8 cellular contexts compared by ENCODE assay signal in genomic region chr19:3224346-3225325, GRCh38. TPM values are rescaled to one million over a fixed set of nuclear protein-coding genes. Genes with fewer than 3 reads are reported as not detected.
DNase-seq lines count a peak whose midpoint lies in the region; ATAC-seq and TF ChIP-seq lines count a peak whose summit lies in the region.

Gene CELF5 (plus strand): TSS chr19:3224661. CDS start chr19:3224740, 79 bp downstream.

- H2BK5ac ChIP-seq in mesendoderm (ENCODE audit: low read length), result no peak within 1 kb of the TSS

- H3K9me3 Mint-ChIP-seq in activated CD4-positive, alpha-beta T cell treated with anti-CD3 and anti-CD28 coated beads for 36 hours (ENCODE audit: low read depth), result no peaks in the 10 kb centered on the region

- no peaks in the 10 kb centered on the region for H3K4me1 Mint-ChIP-seq in activated CD4-positive, alpha-beta T cell treated with anti-CD3 and anti-CD28 coated beads for 36 hours

- H3K27ac Mint-ChIP-seq in activated CD4-positive, alpha-beta T cell treated with anti-CD3 and anti-CD28 coated beads for 36 hours, result no peak within 1 kb of the TSS

- H3K4me1 ChIP-seq in Loucy (ENCODE audit: insufficient read depth, low read length, poor library complexity, severe bottlenecking) (no peaks in the 10 kb centered on the region), colonic mucosa (no peaks in the 10 kb centered on the region), mesendoderm (ENCODE audit: control insufficient read depth, low read depth, low read length) (no peaks in the 10 kb centered on the region)

- H3K79me2 ChIP-seq in Loucy (ENCODE audit: insufficient read depth, low read length), result no peaks in the 10 kb centered on the region
- H3K79me2 ChIP-seq in mesendoderm (ENCODE audit: control insufficient read depth, insufficient read depth, low read length), result no peaks in the 10 kb centered on the region

- H4K5ac ChIP-seq in mesendoderm (ENCODE audit: low read length), result no peak within 1 kb of the TSS

- peak within 1 kb of the TSS; percentile 48 for H3K4me2 ChIP-seq in Loucy (ENCODE audit: low read depth, low read length, poor library complexity, severe bottlenecking)
- H3K4me2 ChIP-seq in mesendoderm (ENCODE audit: low read length), result peak within 1 kb of the TSS; percentile 3

- no peak within 1 kb of the TSS for H4K8ac ChIP-seq in mesendoderm (ENCODE audit: low read depth, low read length)

- H3K9me2 ChIP-seq in Loucy (replicated peaks; ENCODE audit: low read depth, low read length), result no peaks in the 10 kb centered on the region

- H3K36me3 Mint-ChIP-seq in activated CD4-positive, alpha-beta T cell treated with anti-CD3 and anti-CD28 coated beads for 36 hours (ENCODE audit: low read depth), result no peaks in the 10 kb centered on the region

- WGBS in mesendoderm (ENCODE audit: extremely low coverage, insufficient coverage, low lambda C conversion rate), result no CpG with 5 or more reads among the region's 99 CpGs

- H3K27ac ChIP-seq in colonic mucosa (no peak within 1 kb of the TSS), mesendoderm (ENCODE audit: low read depth, low read length) (no peak within 1 kb of the TSS)

- H2BK15ac ChIP-seq in mesendoderm (replicated peaks; ENCODE audit: low read depth), result no peak within 1 kb of the TSS

- peaks cover 25% of the 10 kb centered on the region for H3K27me3 Mint-ChIP-seq in activated CD4-positive, alpha-beta T cell treated with anti-CD3 and anti-CD28 coated beads for 36 hours

- H3K4me3 Mint-ChIP-seq in activated CD4-positive, alpha-beta T cell treated with anti-CD3 and anti-CD28 coated beads for 36 hours, result no peak within 1 kb of the TSS

- peak; percentile 97 for DNase-seq in D341Med (ENCODE audit: low spot score)
- peak; percentile 77 for DNase-seq in activated CD4-positive, alpha-beta T cell treated with anti-CD3 and anti-CD28 coated beads for 36 hours
- peak; percentile 40 for DNase-seq in colonic mucosa
- peak; percentile 44 for DNase-seq in mesendoderm
- peak; percentile 14 to 35 for DNase-seq in stimulated activated CD8-positive, alpha-beta memory T cell treated with anti-CD3 and anti-CD28 coated beads, Interleukin-7, amount 100 ng/mL, for 1 hour (ENCODE audit: low read depth in 2 of 2)
- DNase-seq in SW 1271 (lab: John Stamatoyannopoulos, UW), result no peak

- peak within 1 kb of the TSS; percentile 44 for H3K56ac ChIP-seq in mesendoderm (ENCODE audit: low read length)

- no peak within 1 kb of the TSS for H3K23ac ChIP-seq in mesendoderm (ENCODE audit: low read length)

- no peak within 1 kb of the TSS for H2BK120ac ChIP-seq in mesendoderm (ENCODE audit: low read depth, low read length)

- H3K4me3 ChIP-seq in Loucy (ENCODE audit: low read length, poor library complexity, severe bottlenecking) (peak within 1 kb of the TSS; percentile 63), colonic mucosa (no peak within 1 kb of the TSS), mesendoderm (ENCODE audit: low read length) (no peak within 1 kb of the TSS)

- H3K9me3 ChIP-seq in Loucy (ENCODE audit: insufficient read depth, low read depth, low read length), result no peaks in the 10 kb centered on the region
- no peaks in the 10 kb centered on the region for H3K9me3 ChIP-seq in colonic mucosa

- H3K18ac ChIP-seq in mesendoderm (ENCODE audit: low read length), result no peak within 1 kb of the TSS

- H2AK5ac ChIP-seq in mesendoderm (ENCODE audit: low read length), result no peak within 1 kb of the TSS

- POLR2A ChIA-PET in activated CD4-positive, alpha-beta T cell treated with anti-CD3 and anti-CD28 coated beads for 36 hours (lab: Charles Lee), result no interaction called here

- no peaks in the 10 kb centered on the region for H4K20me1 ChIP-seq in Loucy (ENCODE audit: insufficient read depth, low read length, poor library complexity, severe bottlenecking)

- no peaks in the 10 kb centered on the region for H3K36me3 ChIP-seq in Loucy (ENCODE audit: insufficient read depth, low read length)
- no peaks in the 10 kb centered on the region for H3K36me3 ChIP-seq in colonic mucosa
- H3K36me3 ChIP-seq in mesendoderm (ENCODE audit: control insufficient read depth, insufficient read depth, low read length), result no peaks in the 10 kb centered on the region

- H3K79me1 ChIP-seq in mesendoderm (ENCODE audit: low read length), result no peaks in the 10 kb centered on the region

- no peak within 1 kb of the TSS for H3K4ac ChIP-seq in mesendoderm (ENCODE audit: low read depth, low read length)

- no peaks in the 10 kb centered on the region for H3F3A ChIP-seq in Loucy (ENCODE audit: low read depth)

- no peak within 1 kb of the TSS; the same call in 1 of the 2 replicates for H2AFZ ChIP-seq in Loucy (ENCODE audit: low read length)

- ATAC-seq in activated CD4-positive, alpha-beta T cell treated with anti-CD3 and anti-CD28 coated beads for 36 hours, result peak; percentile 77
- no peak for ATAC-seq in HG03108 (IDR thresholded peaks at IDR 0.05; ENCODE audit: unreplicated experiment)

- intact Hi-C loops in activated CD4-positive, alpha-beta T cell treated with anti-CD3 and anti-CD28 coated beads for 36 hours (cut with DNase I, micrococcal nuclease), result loop anchor here in 1 of 2 experiments (1.0 to 5.0 kb wide), 3 partner anchors 26 to 83 kb away; no protein-coding TSS in a partner anchor
- intact Hi-C loops in colonic mucosa (cut with DNase I), result no loop called here

- H3K27me3 ChIP-seq in Loucy (ENCODE audit: insufficient read depth, low read length, poor library complexity, severe bottlenecking) (no peaks in the 10 kb centered on the region), colonic mucosa (peaks cover 21% of the 10 kb centered on the region), mesendoderm (ENCODE audit: insufficient read depth, low read length, poor library complexity) (peaks cover 2% of the 10 kb centered on the region)

- CTCF ChIA-PET in activated CD4-positive, alpha-beta T cell treated with anti-CD3 and anti-CD28 coated beads for 36 hours (lab: Charles Lee), result interaction anchor here (0.6 to 1.2 kb wide), 3 partner anchors 55 to 121 kb away, joined by 3 read pairs; no protein-coding TSS in a partner anchor

- TF ChIP-seq CTCF in Loucy (conservative IDR thresholded peaks at IDR 0.05; ENCODE audit: low read length) (peak; percentile 43), colonic mucosa (IDR thresholded peaks at IDR 0.05) (peak; percentile 25)

- H3K9ac ChIP-seq in Loucy (ENCODE audit: low read depth, low read length, poor library complexity, severe bottlenecking), result no peak within 1 kb of the TSS
- H3K9ac ChIP-seq in colonic mucosa (ENCODE audit: low read depth in 2 of 2, low read length in 2 of 2), result no peak within 1 kb of the TSS
- no peak within 1 kb of the TSS for H3K9ac ChIP-seq in mesendoderm (ENCODE audit: low read length)

RNA-seq across cellular contexts. Expression of gene CELF5, which starts in this region (rescaled TPM):
- under 1 TPM; 0.18 to 0.21 TPM for total RNA-seq in activated CD4-positive, alpha-beta T cell treated with anti-CD3 and anti-CD28 coated beads for 36 hours
- total RNA-seq in colonic mucosa, result under 1 TPM; 0.42 to 0.59 TPM
- polyA plus RNA-seq in mesendoderm (2013, experiment 1 of 2), result 0.65 TPM
- polyA plus RNA-seq in mesendoderm (2013, experiment 2 of 2), result 0.73 TPM

Comparison
In these comparisons a context has a peak if more than half of its experiments do, and no peak if none do; other contexts are left out.
1. Peak in DNase-seq and ATAC-seq in activated CD4-positive, alpha-beta T cell treated with anti-CD3 and anti-CD28 coated beads for 36 hours; RNA of the gene not detected or under 1 TPM.
2. Peak in DNase-seq in colonic mucosa; RNA of the gene not detected or under 1 TPM.
3. DNase-seq: peak in D341Med (single experiment), mesendoderm (single experiment) and stimulated activated CD8-positive, alpha-beta memory T cell treated with anti-CD3 and anti-CD28 coated beads, Interleukin-7, amount 100 ng/mL, for 1 hour (2 of 2); none in SW 1271 (0 of 2).